In genomic region chr6:23584134-23584763, GRCh38 we compare ENCODE assay signal across 27 cellular contexts.
A peak's percentile ranks its signal among the peaks of the same experiment; 100 is the strongest.
DNase-seq lines count a peak whose midpoint lies in the region; ATAC-seq and TF ChIP-seq lines count a peak whose summit lies in the region.
"Had no signal": no experiment of that assay in that cellular context is flagged by ENCODE, and none has a peak within 500 bp of the region (broad histone marks: within the 10 kb centered on the region; RNA-seq: fewer than 3 reads in every experiment).

No MANE protein-coding gene starts in this region.

- ATAC-seq in left lobe of liver (peak; percentile 83), HG02870 (IDR thresholded peaks at IDR 0.05; ENCODE audit: unreplicated experiment) (no peak), WTC11 (no peak)
- ATAC-seq: activated CD4-positive, alpha-beta T cell treated with anti-CD3 and anti-CD28 coated beads for 36 hours; activated CD8-positive, alpha-beta T cell treated with anti-CD3 and anti-CD28 coated beads, Interleukin-2, amount 10 ng/mL, durations not matched to agents 7 days and 5 days had no signal

- TF ChIP-seq CTCF in choroid plexus epithelial cell (conservative IDR thresholded peaks at IDR 0.05; ENCODE audit: low read depth, low read length): no peak
- TF ChIP-seq CTCF in progenitor cell of endocrine pancreas (IDR thresholded peaks at IDR 0.05; ENCODE audit: unreplicated experiment): no peak
- no peak for TF ChIP-seq CTCF in WTC11 (IDR thresholded peaks at IDR 0.05)

- H3K4me3 Mint-ChIP-seq in progenitor cell of endocrine pancreas (ENCODE audit: low read depth): peak overlapping the region; percentile 2
- H3K4me3 Mint-ChIP-seq in activated naive CD4-positive, alpha-beta T cell treated with anti-CD3 and anti-CD28 coated beads, Interleukin-2, amount 10 ng/mL, durations not matched to agents 7 days and 5 days: no peak overlapping the region
- H3K4me3 Mint-ChIP-seq in WTC11: no peak overlapping the region
- H3K4me3 Mint-ChIP-seq: activated CD4-positive, alpha-beta T cell treated with anti-CD3 and anti-CD28 coated beads for 36 hours; activated CD8-positive, alpha-beta T cell treated with anti-CD3 and anti-CD28 coated beads, Interleukin-2, amount 10 ng/mL, durations not matched to agents 7 days and 5 days; activated naive CD8-positive, alpha-beta T cell treated with anti-CD3 and anti-CD28 coated beads, Interleukin-2, amount 10 ng/mL, durations not matched to agents 7 days and 5 days; memory B cell had no signal

- H3K4me3 ChIP-seq in choroid plexus epithelial cell (ENCODE audit: low read depth, low read length): no peak overlapping the region
- H3K4me3 ChIP-seq: BLaER1, smooth muscle cell, upper lobe of left lung had no signal

- H3K9me3 Mint-ChIP-seq in progenitor cell of endocrine pancreas (ENCODE audit: low read depth): no peaks in the 10 kb centered on the region
- H3K9me3 Mint-ChIP-seq in activated naive CD4-positive, alpha-beta T cell treated with anti-CD3 and anti-CD28 coated beads, Interleukin-2, amount 10 ng/mL, durations not matched to agents 7 days and 5 days: peaks cover 3% of the 10 kb centered on the region
- H3K9me3 Mint-ChIP-seq in WTC11: no peaks in the 10 kb centered on the region
- H3K9me3 Mint-ChIP-seq: activated naive CD8-positive, alpha-beta T cell treated with anti-CD3 and anti-CD28 coated beads, Interleukin-2, amount 10 ng/mL, durations not matched to agents 7 days and 5 days had no signal

- CTCF ChIA-PET in activated naive CD4-positive, alpha-beta T cell treated with anti-CD3 and anti-CD28 coated beads, Interleukin-2, amount 10 ng/mL, durations not matched to agents 7 days and 5 days (lab: Charles Lee): no interaction called here
- CTCF ChIA-PET in WTC11 (lab: Charles Lee): no interaction called here

- H3K27ac Mint-ChIP-seq in progenitor cell of endocrine pancreas: peak overlapping the region; percentile 53
- no peak overlapping the region for H3K27ac Mint-ChIP-seq in activated naive CD4-positive, alpha-beta T cell treated with anti-CD3 and anti-CD28 coated beads, Interleukin-2, amount 10 ng/mL, durations not matched to agents 7 days and 5 days
- no peak overlapping the region for H3K27ac Mint-ChIP-seq in WTC11
- H3K27ac Mint-ChIP-seq: activated CD4-positive, alpha-beta T cell treated with anti-CD3 and anti-CD28 coated beads for 36 hours; activated CD8-positive, alpha-beta T cell treated with anti-CD3 and anti-CD28 coated beads, Interleukin-2, amount 10 ng/mL, durations not matched to agents 7 days and 5 days; activated naive CD8-positive, alpha-beta T cell treated with anti-CD3 and anti-CD28 coated beads, Interleukin-2, amount 10 ng/mL, durations not matched to agents 7 days and 5 days; memory B cell had no signal

- H3K36me3 Mint-ChIP-seq in progenitor cell of endocrine pancreas (ENCODE audit: insufficient read depth): peaks cover 1% of the 10 kb centered on the region
- no peaks in the 10 kb centered on the region for H3K36me3 Mint-ChIP-seq in activated naive CD4-positive, alpha-beta T cell treated with anti-CD3 and anti-CD28 coated beads, Interleukin-2, amount 10 ng/mL, durations not matched to agents 7 days and 5 days
- H3K36me3 Mint-ChIP-seq in WTC11: no peaks in the 10 kb centered on the region
- H3K36me3 Mint-ChIP-seq: activated naive CD8-positive, alpha-beta T cell treated with anti-CD3 and anti-CD28 coated beads, Interleukin-2, amount 10 ng/mL, durations not matched to agents 7 days and 5 days; memory B cell had no signal

- peaks cover 15% of the 10 kb centered on the region for H3K4me1 Mint-ChIP-seq in progenitor cell of endocrine pancreas (ENCODE audit: low read depth)
- no peaks in the 10 kb centered on the region for H3K4me1 Mint-ChIP-seq in activated naive CD4-positive, alpha-beta T cell treated with anti-CD3 and anti-CD28 coated beads, Interleukin-2, amount 10 ng/mL, durations not matched to agents 7 days and 5 days
- no peaks in the 10 kb centered on the region for H3K4me1 Mint-ChIP-seq in WTC11
- H3K4me1 Mint-ChIP-seq: activated CD4-positive, alpha-beta T cell treated with anti-CD3 and anti-CD28 coated beads for 36 hours; activated naive CD8-positive, alpha-beta T cell treated with anti-CD3 and anti-CD28 coated beads, Interleukin-2, amount 10 ng/mL, durations not matched to agents 7 days and 5 days; memory B cell had no signal

- peak; percentile 15 for DNase-seq in HuH-7 (ENCODE audit: low spot score)
- DNase-seq in choroid plexus epithelial cell (ENCODE audit: low read depth): peak; percentile 6
- DNase-seq in left lobe of liver (ENCODE audit: low spot score): peak; percentile 63
- DNase-seq in progenitor cell of endocrine pancreas (ENCODE audit: low spot score, unreplicated experiment): no peak
- no peak for DNase-seq in activated naive CD4-positive, alpha-beta T cell treated with anti-CD3 and anti-CD28 coated beads, Interleukin-2, amount 10 ng/mL, durations not matched to agents 7 days and 5 days
- no peak for DNase-seq in inferior parietal cortex (ENCODE audit: extremely low spot score)
- DNase-seq in WTC11 (ENCODE audit: low spot score): no peak
- DNase-seq: activated CD4-positive, alpha-beta T cell treated with anti-CD3 and anti-CD28 coated beads for 36 hours; activated CD8-positive, alpha-beta T cell treated with anti-CD3 and anti-CD28 coated beads, Interleukin-2, amount 10 ng/mL, durations not matched to agents 7 days and 5 days; activated effector memory CD4-positive, alpha-beta T cell treated with Interleukin-2 at 50 U/mL for 16 hours; activated naive CD8-positive, alpha-beta T cell treated with anti-CD3 and anti-CD28 coated beads, Interleukin-2, amount 10 ng/mL, durations not matched to agents 7 days and 5 days; activated T-cell treated with anti-CD3 and anti-CD28 coated beads for 4 hours; caudate nucleus; COR-L47; dermis blood vessel endothelial cell; GDM1; glutamatergic neuron; H7; KBM-7; NCI-H146; NCI-H446; stimulated activated CD4-positive, alpha-beta T cell treated with anti-CD3 and anti-CD28 coated beads, Interleukin-2, amount 100 ng/mL, for 24 hours; upper lobe of left lung had no signal

- H3K27me3 Mint-ChIP-seq in progenitor cell of endocrine pancreas (no peaks in the 10 kb centered on the region), WTC11 (ENCODE audit: low read depth) (no peaks in the 10 kb centered on the region)
- no peaks in the 10 kb centered on the region for H3K27me3 Mint-ChIP-seq in activated naive CD4-positive, alpha-beta T cell treated with anti-CD3 and anti-CD28 coated beads, Interleukin-2, amount 10 ng/mL, durations not matched to agents 7 days and 5 days
- H3K27me3 Mint-ChIP-seq: activated CD4-positive, alpha-beta T cell treated with anti-CD3 and anti-CD28 coated beads for 36 hours; activated naive CD8-positive, alpha-beta T cell treated with anti-CD3 and anti-CD28 coated beads, Interleukin-2, amount 10 ng/mL, durations not matched to agents 7 days and 5 days; memory B cell had no signal

- POLR2A ChIA-PET in WTC11 (lab: Charles Lee): no interaction called here

TF ChIP-seq in WTC11, 78 proteins besides CTCF, POLR2A, EP300 and RAD21 (continues in another document):
- no peak for TF ChIP-seq CBFB (CRISPR knock-in tag; IDR thresholded peaks at IDR 0.05; ENCODE audit: low read depth)
- TF ChIP-seq NFYB (CRISPR knock-in tag; conservative IDR thresholded peaks at IDR 0.05; ENCODE audit: low read depth): no peak
- TF ChIP-seq PREB (CRISPR knock-in tag; IDR thresholded peaks at IDR 0.05; ENCODE audit: borderline replicate concordance): no peak
- TF ChIP-seq RELA (CRISPR knock-in tag; IDR thresholded peaks at IDR 0.05; ENCODE audit: borderline replicate concordance): no peak
- no peak for TF ChIP-seq GRHL2 (CRISPR knock-in tag; IDR thresholded peaks at IDR 0.05; ENCODE audit: insufficient replicate concordance, severe bottlenecking)
- TF ChIP-seq PRDM15 (CRISPR knock-in tag; IDR thresholded peaks at IDR 0.05): no peak
- TF ChIP-seq MXD4 (CRISPR knock-in tag; IDR thresholded peaks at IDR 0.05; ENCODE audit: borderline replicate concordance): no peak

Comparison
In these comparisons a context has a peak if more than half of its experiments do, and no peak if none do; other contexts are left out.
1. DNase-seq: peak in HuH-7 (single experiment), choroid plexus epithelial cell (single experiment) and left lobe of liver (single experiment); none in progenitor cell of endocrine pancreas (single experiment), activated naive CD4-positive, alpha-beta T cell treated with anti-CD3 and anti-CD28 coated beads, Interleukin-2, amount 10 ng/mL, durations not matched to agents 7 days and 5 days (single experiment), inferior parietal cortex (single experiment) and WTC11 (single experiment).